Comparison of ENCODE assay signal across 34 cellular contexts in genomic region chr14:104472073-104472472, GRCh38.
"Had no signal": no experiment of that assay in that cellular context is flagged by ENCODE, and none has a peak within 500 bp of the region (broad histone marks: within the 10 kb centered on the region; RNA-seq: fewer than 3 reads in every experiment).

No MANE protein-coding gene starts in this region.

- H3K36me3 ChIP-seq: brain microvascular endothelial cell, cardiac muscle cell, MG63, Peyer's patch, WERI-Rb-1 had no signal

- ATAC-seq: activated CD8-positive, alpha-beta T cell treated with anti-CD3 and anti-CD28 coated beads, Interleukin-2, amount 10 ng/mL, durations not matched to agents 7 days and 5 days; activated naive CD8-positive, alpha-beta T cell treated with anti-CD3 and anti-CD28 coated beads, Interleukin-2, amount 50 U/mL, for 24 hours; PC-3 had no signal

- DNase-seq: activated CD4-positive, alpha-beta T cell treated with anti-CD3 and anti-CD28 coated beads for 1 hour; activated CD4-positive, alpha-beta T cell treated with anti-CD3 and anti-CD28 coated beads for 48 hours; activated CD4-positive, alpha-beta T cell treated with anti-CD3 and anti-CD28 coated beads, Interleukin-2, amount 50 U/mL, for 4 hours; activated CD4-positive, CD25-positive, alpha-beta regulatory T cell; activated CD8-positive, alpha-beta T cell treated with anti-CD3 and anti-CD28 coated beads, Interleukin-2, amount 10 ng/mL, durations not matched to agents 7 days and 5 days; activated gamma-delta T cell; activated naive CD4-positive, alpha-beta T cell treated with Interleukin-2 at 50 U/mL for 16 hours; activated naive CD8-positive, alpha-beta T cell treated with anti-CD3 and anti-CD28 coated beads, Interleukin-2, amount 50 U/mL, for 24 hours; activated T-cell treated with anti-CD3 and anti-CD28 coated beads, Interleukin-2, amount 50 U/mL, for 24 hours; anterior cingulate cortex; brain microvascular endothelial cell; Kasumi-1; KG1; MG63; NCI-H1048; NCI-H1105 treated with DMSO at 0.1 percent for 48 hours; NCI-H1436; NCI-H1694; NCI-H1930; NCI-H2081 treated with DMSO at 0.1 percent for 48 hours; NCI-H345; NCI-H526; NCI-H748 treated with DMSO at 0.1 percent for 48 hours; NK-92 treated with Interleukin-12 subunit alpha and Interleukin-12 subunit beta, amount 100 ng/mL, for 24 hours; PC-3; Peyer's patch; RPMI8226; SIG-M5; SW 1271; T1000; WERI-Rb-1 had no signal

- H3K27me3 ChIP-seq: brain microvascular endothelial cell, cardiac muscle cell, MG63, Peyer's patch had no signal

- H3K27me3 Mint-ChIP-seq: activated naive CD4-positive, alpha-beta T cell treated with anti-CD3 and anti-CD28 coated beads, Interleukin-2, amount 50 U/mL, for 24 hours; activated T-cell treated with anti-CD3 and anti-CD28 coated beads, Interleukin-2, amount 50 U/mL, for 24 hours had no signal

- H3K4me3 ChIP-seq: cardiac muscle cell, MG63, Peyer's patch had no signal

- H3K4me1 Mint-ChIP-seq: activated naive CD4-positive, alpha-beta T cell treated with anti-CD3 and anti-CD28 coated beads, Interleukin-2, amount 50 U/mL, for 24 hours; activated naive CD8-positive, alpha-beta T cell treated with anti-CD3 and anti-CD28 coated beads, Interleukin-2, amount 50 U/mL, for 24 hours had no signal

- H3K9me3 ChIP-seq: MG63, Peyer's patch had no signal

- H3K36me3 Mint-ChIP-seq: activated naive CD4-positive, alpha-beta T cell treated with anti-CD3 and anti-CD28 coated beads, Interleukin-2, amount 50 U/mL, for 24 hours had no signal

- H3K9me3 Mint-ChIP-seq: activated naive CD4-positive, alpha-beta T cell treated with anti-CD3 and anti-CD28 coated beads, Interleukin-2, amount 50 U/mL, for 24 hours; activated naive CD8-positive, alpha-beta T cell treated with anti-CD3 and anti-CD28 coated beads, Interleukin-2, amount 50 U/mL, for 24 hours; activated T-cell treated with anti-CD3 and anti-CD28 coated beads, Interleukin-2, amount 50 U/mL, for 24 hours; activated T-helper 2 cell treated with anti-CD3 and anti-CD28 coated beads, Interferon-gamma antibody, Interleukin-2, Interleukin-4, amounts not matched to agents 10 μg/mL and 5 μg/mL and 100 μg/mL, durations not matched to agents 14 hours and 24 hours and 36 hours had no signal

- H3K27ac Mint-ChIP-seq: activated CD8-positive, alpha-beta T cell treated with anti-CD3 and anti-CD28 coated beads, Interleukin-2, amount 10 ng/mL, durations not matched to agents 7 days and 5 days; activated naive CD4-positive, alpha-beta T cell treated with anti-CD3 and anti-CD28 coated beads, Interleukin-2, amount 50 U/mL, for 24 hours; activated naive CD8-positive, alpha-beta T cell treated with anti-CD3 and anti-CD28 coated beads, Interleukin-2, amount 50 U/mL, for 24 hours; activated T-cell treated with anti-CD3 and anti-CD28 coated beads, Interleukin-2, amount 50 U/mL, for 24 hours; activated T-helper 2 cell treated with anti-CD3 and anti-CD28 coated beads, Interferon-gamma antibody, Interleukin-2, Interleukin-4, amounts not matched to agents 10 μg/mL and 5 μg/mL and 100 μg/mL, durations not matched to agents 14 hours and 24 hours and 36 hours had no signal

- H3K4me1 ChIP-seq: Peyer's patch had no signal

- H3K4me3 Mint-ChIP-seq: activated CD8-positive, alpha-beta T cell treated with anti-CD3 and anti-CD28 coated beads, Interleukin-2, amount 10 ng/mL, durations not matched to agents 7 days and 5 days; activated naive CD4-positive, alpha-beta T cell treated with anti-CD3 and anti-CD28 coated beads, Interleukin-2, amount 50 U/mL, for 24 hours; activated naive CD8-positive, alpha-beta T cell treated with anti-CD3 and anti-CD28 coated beads, Interleukin-2, amount 50 U/mL, for 24 hours; activated T-cell treated with anti-CD3 and anti-CD28 coated beads, Interleukin-2, amount 50 U/mL, for 24 hours had no signal

- H3K27ac ChIP-seq: brain microvascular endothelial cell, cardiac muscle cell, Peyer's patch, WERI-Rb-1 had no signal
